ENCODE assay signal across 8 cellular contexts in genomic region chr22:31161386-31161785, GRCh38. TPM values are rescaled to one million over a fixed set of nuclear protein-coding genes. Genes with fewer than 3 reads are reported as not detected.
A peak's percentile ranks its signal among the peaks of the same experiment; 100 is the strongest.
DNase-seq lines count a peak whose midpoint lies in the region; ATAC-seq, FAIRE-seq and TF ChIP-seq lines count a peak whose summit lies in the region.

No MANE protein-coding gene starts in this region.

- H3K27me3 Mint-ChIP-seq in neural crest cell (ENCODE audit: low read depth) = peaks cover 28% of the 10 kb centered on the region

- H3K4me1 ChIP-seq in Loucy (ENCODE audit: insufficient read depth, low read length, poor library complexity, severe bottlenecking) (peaks cover 19% of the 10 kb centered on the region), duodenal mucosa (ENCODE audit: control insufficient read depth in 1 of 2, insufficient read depth in 2 of 2, low read length in 2 of 2) (peaks cover 14 to 24% of the 10 kb centered on the region in 2 donors)

- no peaks in the 10 kb centered on the region for H4K20me1 ChIP-seq in Loucy (ENCODE audit: insufficient read depth, low read length, poor library complexity, severe bottlenecking)

- H3K27me3 ChIP-seq in Loucy (ENCODE audit: insufficient read depth, low read length, poor library complexity, severe bottlenecking) (peaks cover 31% of the 10 kb centered on the region), duodenal mucosa (ENCODE audit: control insufficient read depth in 1 of 2, insufficient read depth in 2 of 2, low read length in 2 of 2) (no peaks in the 10 kb centered on the region)

- H3F3A ChIP-seq in Loucy (ENCODE audit: low read depth) = no peaks in the 10 kb centered on the region

- H3K27ac Mint-ChIP-seq in neural crest cell (ENCODE audit: unreplicated experiment) = no peak overlapping the region

- DNase-seq in AG10803 (ENCODE audit: low read depth) (no peak), neural crest cell (ENCODE audit: low read depth, low spot score) (no peak), NCI-H2107 treated with DMSO at 0.1 percent for 48 hours (lab: John Stamatoyannopoulos, UW; ENCODE audit: unreplicated experiment) (no peak), AG20443 (ENCODE audit: low spot score) (no peak), HTR-8/SVneo (ENCODE audit: insufficient read length, low spot score) (no peak)

- no peak overlapping the region for H3K27ac ChIP-seq in duodenal mucosa (ENCODE audit: low read depth, low read length)

- H3K4me2 ChIP-seq in Loucy (ENCODE audit: low read depth, low read length, poor library complexity, severe bottlenecking) = peak overlapping the region; percentile 93

- no peak for ATAC-seq in GM21576 (IDR thresholded peaks at IDR 0.05; ENCODE audit: unreplicated experiment)

- H3K79me2 ChIP-seq in Loucy (ENCODE audit: insufficient read depth, low read length) = peaks cover 23% of the 10 kb centered on the region

- no peak overlapping the region for H2AFZ ChIP-seq in Loucy (ENCODE audit: low read length)

- FAIRE-seq in HTR-8/SVneo (lab: Jason Lieb, UNC) = no peak

- TF ChIP-seq CTCF in AG10803 (conservative IDR thresholded peaks at IDR 0.05; ENCODE audit: low read length) (no peak), Loucy (conservative IDR thresholded peaks at IDR 0.05; ENCODE audit: low read length) (no peak), neural crest cell (conservative IDR thresholded peaks at IDR 0.05) (no peak)

- H3K9me3 ChIP-seq in Loucy (ENCODE audit: insufficient read depth, low read depth, low read length) (no peaks in the 10 kb centered on the region), duodenal mucosa (ENCODE audit: control insufficient read depth in 1 of 2, low read length in 2 of 2) (no peaks in the 10 kb centered on the region)

- H3K4me3 Mint-ChIP-seq in neural crest cell = peak overlapping the region; percentile 99

- H3K4me3 ChIP-seq in AG10803 (ENCODE audit: low read length) = peak overlapping the region; percentile 93
- peak overlapping the region; percentile 78 for H3K4me3 ChIP-seq in Loucy (ENCODE audit: low read length, poor library complexity, severe bottlenecking)
- H3K4me3 ChIP-seq in duodenal mucosa (ENCODE audit: low read depth in 1 of 2, low read length in 2 of 2) = peak overlapping the region; percentile 84 to 87

- no peaks in the 10 kb centered on the region for H3K36me3 ChIP-seq in Loucy (ENCODE audit: insufficient read depth, low read length)
- H3K36me3 ChIP-seq in duodenal mucosa (ENCODE audit: control insufficient read depth in 1 of 2, insufficient read depth in 2 of 2, low read length in 2 of 2) = peaks cover 6 to 9% of the 10 kb centered on the region in 2 donors

- no peaks in the 10 kb centered on the region for H3K9me2 ChIP-seq in Loucy (replicated peaks; ENCODE audit: low read depth, low read length)

- H3K9ac ChIP-seq in Loucy (ENCODE audit: low read depth, low read length, poor library complexity, severe bottlenecking) = peak overlapping the region; percentile 79
- H3K9ac ChIP-seq in duodenal mucosa (ENCODE audit: low read depth in 1 of 2, low read length in 2 of 2) = peak overlapping the region in 1 of 2 donors; percentile 76

- no peaks in the 10 kb centered on the region for H3K9me3 Mint-ChIP-seq in neural crest cell

- H3K36me3 Mint-ChIP-seq in neural crest cell (ENCODE audit: low read depth) = peaks cover 3% of the 10 kb centered on the region

- peaks cover 23% of the 10 kb centered on the region for H3K4me1 Mint-ChIP-seq in neural crest cell

RNA-seq across cellular contexts. Expression of gene RNF185, which starts 1.4 kb away (rescaled TPM):
- 31.7 and 33.8 TPM in 2 replicates for total RNA-seq in neural crest cell

RNA-seq across cellular contexts. Expression of gene PLA2G3, which starts 21.1 kb away (rescaled TPM):
- 24.3 and 24.7 TPM in 2 replicates for total RNA-seq in neural crest cell

RNA-seq across cellular contexts. Expression of gene INPP5J, which starts 38.6 kb away (rescaled TPM):
- 4.5 and 4.7 TPM in 2 replicates for total RNA-seq in neural crest cell

RNA-seq across cellular contexts. Expression of gene LIMK2, which starts 50.7 kb away (rescaled TPM):
- 31.3 and 35.1 TPM in 2 replicates for total RNA-seq in neural crest cell

RNA-seq across cellular contexts. Expression of gene SELENOM, which starts 54.0 kb away (rescaled TPM):
- 9.1 and 10.1 TPM in 2 replicates for total RNA-seq in neural crest cell
